ENCODE assay signal across 12 cellular contexts in genomic region chr15:76342046-76342381, GRCh38. TPM values are rescaled to one million over a fixed set of nuclear protein-coding genes. Genes with fewer than 3 reads are reported as not detected.
A peak's percentile ranks its signal among the peaks of the same experiment; 100 is the strongest.
DNase-seq lines count a peak whose midpoint lies in the region; ATAC-seq and TF ChIP-seq lines count a peak whose summit lies in the region.
"Had no signal": no experiment of that assay in that cellular context is flagged by ENCODE, and none has a peak within 500 bp of the region (broad histone marks: within the 10 kb centered on the region; RNA-seq: fewer than 3 reads in every experiment).

No MANE protein-coding gene starts in this region.

- H3K4me3 ChIP-seq in iPS-15b (ENCODE audit: low read depth, low read length) (peak overlapping the region; percentile 48), upper lobe of right lung (no peak overlapping the region)
- H3K4me3 ChIP-seq: GM23248, PC-9 had no signal

- no peaks in the 10 kb centered on the region for H3K9me3 Mint-ChIP-seq in activated CD4-positive, alpha-beta T cell treated with anti-CD3 and anti-CD28 coated beads for 36 hours (ENCODE audit: low read depth)
- H3K9me3 Mint-ChIP-seq in activated CD8-positive, alpha-beta T cell treated with anti-CD3 and anti-CD28 coated beads, Interleukin-2, amount 10 ng/mL, durations not matched to agents 7 days and 5 days (ENCODE audit: insufficient read depth) = no peaks in the 10 kb centered on the region
- H3K9me3 Mint-ChIP-seq in stimulated activated effector memory CD8-positive, alpha-beta T cell treated with anti-CD3 and anti-CD28 coated beads, Interleukin-12 subunit alpha, Interleukin-12 subunit beta, amount 100 ng/mL, for 72 hours = no peaks in the 10 kb centered on the region

- CTCF ChIA-PET in activated CD4-positive, alpha-beta T cell treated with anti-CD3 and anti-CD28 coated beads for 36 hours (lab: Charles Lee) = no interaction called here
- CTCF ChIA-PET in activated CD8-positive, alpha-beta T cell treated with anti-CD3 and anti-CD28 coated beads, Interleukin-2, amount 10 ng/mL, durations not matched to agents 7 days and 5 days (lab: Charles Lee) = no interaction called here

- POLR2A ChIA-PET in activated CD4-positive, alpha-beta T cell treated with anti-CD3 and anti-CD28 coated beads for 36 hours (lab: Charles Lee) = no interaction called here
- POLR2A ChIA-PET in activated CD8-positive, alpha-beta T cell treated with anti-CD3 and anti-CD28 coated beads, Interleukin-2, amount 10 ng/mL, durations not matched to agents 7 days and 5 days (lab: Charles Lee) = no interaction called here

- peaks cover 67% of the 10 kb centered on the region for H3K27me3 Mint-ChIP-seq in activated CD4-positive, alpha-beta T cell treated with anti-CD3 and anti-CD28 coated beads for 36 hours
- H3K27me3 Mint-ChIP-seq in activated CD8-positive, alpha-beta T cell treated with anti-CD3 and anti-CD28 coated beads, Interleukin-2, amount 10 ng/mL, durations not matched to agents 7 days and 5 days (ENCODE audit: low read depth) = peaks cover 76% of the 10 kb centered on the region

- peak overlapping the region; percentile 40 for H3K4me3 Mint-ChIP-seq in activated CD4-positive, alpha-beta T cell treated with anti-CD3 and anti-CD28 coated beads for 36 hours
- H3K4me3 Mint-ChIP-seq in activated CD8-positive, alpha-beta T cell treated with anti-CD3 and anti-CD28 coated beads, Interleukin-2, amount 10 ng/mL, durations not matched to agents 7 days and 5 days = peak overlapping the region; percentile 31
- H3K4me3 Mint-ChIP-seq in stimulated activated effector memory CD8-positive, alpha-beta T cell treated with anti-CD3 and anti-CD28 coated beads, Interleukin-12 subunit alpha, Interleukin-12 subunit beta, amount 100 ng/mL, for 72 hours = peak overlapping the region; percentile 91

- H3K4me1 Mint-ChIP-seq in activated CD4-positive, alpha-beta T cell treated with anti-CD3 and anti-CD28 coated beads for 36 hours = peaks cover 46% of the 10 kb centered on the region
- peaks cover 59% of the 10 kb centered on the region for H3K4me1 Mint-ChIP-seq in activated CD8-positive, alpha-beta T cell treated with anti-CD3 and anti-CD28 coated beads, Interleukin-2, amount 10 ng/mL, durations not matched to agents 7 days and 5 days (ENCODE audit: low read depth)
- H3K4me1 Mint-ChIP-seq in stimulated activated effector memory CD8-positive, alpha-beta T cell treated with anti-CD3 and anti-CD28 coated beads, Interleukin-12 subunit alpha, Interleukin-12 subunit beta, amount 100 ng/mL, for 72 hours = peaks cover 53% of the 10 kb centered on the region

- H3K36me3 Mint-ChIP-seq in activated CD4-positive, alpha-beta T cell treated with anti-CD3 and anti-CD28 coated beads for 36 hours (ENCODE audit: low read depth) = no peaks in the 10 kb centered on the region
- H3K36me3 Mint-ChIP-seq in activated CD8-positive, alpha-beta T cell treated with anti-CD3 and anti-CD28 coated beads, Interleukin-2, amount 10 ng/mL, durations not matched to agents 7 days and 5 days (ENCODE audit: low read depth) = peaks cover 4% of the 10 kb centered on the region
- peaks cover 5% of the 10 kb centered on the region for H3K36me3 Mint-ChIP-seq in stimulated activated effector memory CD8-positive, alpha-beta T cell treated with anti-CD3 and anti-CD28 coated beads, Interleukin-12 subunit alpha, Interleukin-12 subunit beta, amount 100 ng/mL, for 72 hours

- TF ChIP-seq CTCF in upper lobe of right lung (IDR thresholded peaks at IDR 0.05) = no peak

- DNase-seq in activated CD4-positive, alpha-beta T cell treated with anti-CD3 and anti-CD28 coated beads for 36 hours = peak; percentile 9
- no peak for DNase-seq in activated CD4-positive, alpha-beta T cell treated with anti-CD3 and anti-CD28 coated beads, Interleukin-2, amount 50 U/mL, for 4 hours
- no peak for DNase-seq in activated CD8-positive, alpha-beta T cell treated with anti-CD3 and anti-CD28 coated beads, Interleukin-2, amount 10 ng/mL, durations not matched to agents 7 days and 5 days
- DNase-seq in stimulated activated effector memory CD8-positive, alpha-beta T cell treated with anti-CD3 and anti-CD28 coated beads, Interleukin-12 subunit alpha, Interleukin-12 subunit beta, amount 100 ng/mL, for 72 hours (ENCODE audit: low spot score in 2 of 2) = no peak
- DNase-seq in upper lobe of right lung = no peak
- DNase-seq in substantia nigra (lab: John Stamatoyannopoulos, UW) = no peak
- DNase-seq: GM23248, KG1, NCI-H2081 treated with DMSO at 0.1 percent for 48 hours, PC-9 had no signal

- H3K4me1 ChIP-seq in iPS-15b (ENCODE audit: control insufficient read depth, insufficient read depth, low read length) (peaks cover 2% of the 10 kb centered on the region), upper lobe of right lung (peaks cover 54% of the 10 kb centered on the region)

- no peak overlapping the region for H3K27ac Mint-ChIP-seq in activated CD4-positive, alpha-beta T cell treated with anti-CD3 and anti-CD28 coated beads for 36 hours
- H3K27ac Mint-ChIP-seq in activated CD8-positive, alpha-beta T cell treated with anti-CD3 and anti-CD28 coated beads, Interleukin-2, amount 10 ng/mL, durations not matched to agents 7 days and 5 days = peak overlapping the region; percentile 60
- no peak overlapping the region for H3K27ac Mint-ChIP-seq in stimulated activated effector memory CD8-positive, alpha-beta T cell treated with anti-CD3 and anti-CD28 coated beads, Interleukin-12 subunit alpha, Interleukin-12 subunit beta, amount 100 ng/mL, for 72 hours

- H3K27me3 ChIP-seq in iPS-15b (ENCODE audit: control insufficient read depth, insufficient read depth, low read length) = peaks cover 97% of the 10 kb centered on the region
- H3K27me3 ChIP-seq in upper lobe of right lung = peaks cover 100% of the 10 kb centered on the region

- intact Hi-C loops in activated CD4-positive, alpha-beta T cell treated with anti-CD3 and anti-CD28 coated beads for 36 hours (cut with DNase I, micrococcal nuclease) = loop anchor here in 1 of 2 experiments (5.0 kb wide), 1 partner anchor 160 kb away; no protein-coding TSS in a partner anchor
- intact Hi-C loops in upper lobe of right lung (cut with DNase I) = no loop called here

- H3K27ac ChIP-seq in upper lobe of right lung = no peak overlapping the region
- no peak overlapping the region for H3K27ac ChIP-seq in substantia nigra (ENCODE audit: low read depth, low read length, poor library complexity, severe bottlenecking)
- H3K27ac ChIP-seq: GM23248, PC-9 had no signal

- H3K9ac ChIP-seq in iPS-15b (ENCODE audit: low read depth, low read length) = no peak overlapping the region
- H3K9ac ChIP-seq: GM23248 had no signal

- ATAC-seq in activated CD4-positive, alpha-beta T cell treated with anti-CD3 and anti-CD28 coated beads for 36 hours = no peak
- ATAC-seq in activated CD8-positive, alpha-beta T cell treated with anti-CD3 and anti-CD28 coated beads, Interleukin-2, amount 10 ng/mL, durations not matched to agents 7 days and 5 days = no peak
- ATAC-seq in stimulated activated effector memory CD8-positive, alpha-beta T cell treated with anti-CD3 and anti-CD28 coated beads, Interleukin-12 subunit alpha, Interleukin-12 subunit beta, amount 100 ng/mL, for 72 hours = no peak
- ATAC-seq in GM18873 (IDR thresholded peaks at IDR 0.05; ENCODE audit: low FRiP score, unreplicated experiment) (no peak), upper lobe of right lung (no peak)

- H3K9me3 ChIP-seq in iPS-15b (ENCODE audit: control insufficient read depth, insufficient read depth, low read length) (no peaks in the 10 kb centered on the region), upper lobe of right lung (no peaks in the 10 kb centered on the region)

- H3K36me3 ChIP-seq in iPS-15b (ENCODE audit: control insufficient read depth, insufficient read depth, low read length) (no peaks in the 10 kb centered on the region), upper lobe of right lung (no peaks in the 10 kb centered on the region)

RNA-seq across cellular contexts. Expression of gene ISL2, which starts 5.4 kb away (rescaled TPM):
- under 1 TPM in 1 of 2 experiments, not detected in 1; 0.25 TPM for total RNA-seq in activated CD4-positive, alpha-beta T cell treated with anti-CD3 and anti-CD28 coated beads for 36 hours
- total RNA-seq in activated CD8-positive, alpha-beta T cell treated with anti-CD3 and anti-CD28 coated beads, Interleukin-2, amount 10 ng/mL, durations not matched to agents 7 days and 5 days = under 1 TPM; 0.32 to 0.37 TPM
- total RNA-seq in upper lobe of right lung = not detected

RNA-seq across cellular contexts. Expression of gene ETFA, which starts 30.7 kb away (rescaled TPM):
- total RNA-seq in activated CD4-positive, alpha-beta T cell treated with anti-CD3 and anti-CD28 coated beads for 36 hours = 100 to 1,000 TPM; 100 to 136 TPM
- total RNA-seq in activated CD8-positive, alpha-beta T cell treated with anti-CD3 and anti-CD28 coated beads, Interleukin-2, amount 10 ng/mL, durations not matched to agents 7 days and 5 days = 100 to 1,000 TPM; 108 to 111 TPM
- 71.3 TPM for total RNA-seq in upper lobe of right lung

Comparison
In these comparisons a context has a peak if more than half of its experiments do, and no peak if none do; other contexts are left out.
1. H3K4me3 Mint-ChIP-seq: peak in every context shown above with its lines; median percentile 91 in stimulated activated effector memory CD8-positive, alpha-beta T cell treated with anti-CD3 and anti-CD28 coated beads, Interleukin-12 subunit alpha, Interleukin-12 subunit beta, amount 100 ng/mL, for 72 hours; 40 in activated CD4-positive, alpha-beta T cell treated with anti-CD3 and anti-CD28 coated beads for 36 hours; 31 in activated CD8-positive, alpha-beta T cell treated with anti-CD3 and anti-CD28 coated beads, Interleukin-2, amount 10 ng/mL, durations not matched to agents 7 days and 5 days.